12 cellular contexts compared by ENCODE assay signal in the genomic region with DNA sequence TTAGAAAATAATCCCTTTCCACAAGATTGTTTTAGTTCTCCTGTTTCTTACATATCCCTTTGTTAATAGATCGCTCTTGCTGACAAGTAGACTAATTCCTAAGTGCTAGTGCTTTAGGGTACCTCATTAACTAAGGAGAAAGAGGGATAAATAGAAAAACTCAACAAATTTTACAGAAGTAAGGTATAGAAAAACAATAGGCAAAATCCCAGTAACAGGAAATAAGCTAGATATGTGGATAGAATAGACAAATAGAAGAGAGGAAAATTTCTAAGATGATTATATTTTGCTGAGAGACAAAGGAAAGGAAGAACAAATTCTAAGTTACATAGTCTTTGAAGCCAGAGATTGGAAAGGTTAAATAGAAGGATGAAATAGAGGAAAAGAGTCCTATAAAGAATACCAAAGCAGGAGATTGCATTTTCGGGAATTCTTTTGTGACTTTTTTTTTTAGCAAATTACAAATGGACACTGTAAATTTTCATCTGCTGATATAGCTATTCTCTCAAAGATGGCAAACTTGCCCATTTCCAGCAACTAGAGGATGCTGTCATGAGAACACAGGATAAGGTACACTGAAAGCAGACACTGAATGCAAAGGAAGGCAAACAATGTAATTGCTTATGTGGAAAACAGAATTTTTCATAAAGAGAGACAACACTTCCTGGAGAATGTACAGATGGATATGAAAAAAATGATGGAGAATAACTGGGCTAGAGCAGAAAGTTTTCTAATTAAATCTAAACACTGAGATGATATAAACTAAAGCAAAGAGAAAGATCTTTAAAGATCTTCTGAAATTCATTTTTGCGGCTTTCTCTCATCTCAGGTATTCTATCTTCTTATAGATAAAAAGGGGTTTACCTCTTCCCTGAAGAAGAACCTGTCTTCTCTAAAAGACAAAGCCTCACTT. TPM values are rescaled to one million over a fixed set of nuclear protein-coding genes. Genes with fewer than 3 reads are reported as not detected.
DNase-seq lines count a peak whose midpoint lies in the region; ATAC-seq lines count a peak whose summit lies in the region.
"Had no signal": no experiment of that assay in that cellular context is flagged by ENCODE, and none has a peak within 500 bp of the region (broad histone marks: within the 10 kb centered on the region; RNA-seq: fewer than 3 reads in every experiment).

No MANE protein-coding gene starts in this region.

- H3K4me3 ChIP-seq in mononuclear cell (ENCODE audit: low read length) (peak overlapping the region; percentile 46), urinary bladder (ENCODE audit: low read depth, low read length) (peak overlapping the region; percentile 35)
- H3K4me3 ChIP-seq: cardiac muscle cell had no signal

- WGBS in urinary bladder = 81% methylated on average over 3 of the region's 3 CpGs

- intact Hi-C loops in activated CD4-positive, alpha-beta memory T cell treated with anti-CD3 and anti-CD28 coated beads for 36 hours (cut with micrococcal nuclease) = loop anchor here (1.0 to 10.0 kb wide), 5 partner anchors 8 to 855 kb away; a partner anchor contains a TSS

- H3K27me3 Mint-ChIP-seq in activated naive CD4-positive, alpha-beta T cell treated with anti-CD3 and anti-CD28 coated beads, Interleukin-2, amount 50 U/mL, for 24 hours = no peaks in the 10 kb centered on the region
- H3K27me3 Mint-ChIP-seq in activated CD4-positive, alpha-beta memory T cell treated with anti-CD3 and anti-CD28 coated beads for 36 hours = peaks cover 2% of the 10 kb centered on the region

- H3K4me1 ChIP-seq in mononuclear cell (ENCODE audit: insufficient read depth, low read length) (peaks cover 40% of the 10 kb centered on the region), urinary bladder (ENCODE audit: insufficient read depth) (no peaks in the 10 kb centered on the region)
- H3K4me1 ChIP-seq: sigmoid colon had no signal

- no peaks in the 10 kb centered on the region for H3K9me3 Mint-ChIP-seq in activated naive CD4-positive, alpha-beta T cell treated with anti-CD3 and anti-CD28 coated beads, Interleukin-2, amount 50 U/mL, for 24 hours
- no peaks in the 10 kb centered on the region for H3K9me3 Mint-ChIP-seq in activated CD4-positive, alpha-beta memory T cell treated with anti-CD3 and anti-CD28 coated beads for 36 hours

- no peak for ATAC-seq in GM21367 (IDR thresholded peaks at IDR 0.05; ENCODE audit: unreplicated experiment)

- CTCF ChIA-PET in activated CD4-positive, alpha-beta memory T cell treated with anti-CD3 and anti-CD28 coated beads for 36 hours (lab: Charles Lee) = interaction anchor here (0.6 to 3.8 kb wide), 6 partner anchors 9 to 111 kb away, joined by 3 to 74 read pairs (median 7); a partner anchor contains a TSS

- H3K4me3 Mint-ChIP-seq in activated naive CD4-positive, alpha-beta T cell treated with anti-CD3 and anti-CD28 coated beads, Interleukin-2, amount 50 U/mL, for 24 hours = peak overlapping the region; percentile 100
- H3K4me3 Mint-ChIP-seq in activated CD4-positive, alpha-beta memory T cell treated with anti-CD3 and anti-CD28 coated beads for 36 hours = peak overlapping the region; percentile 100

- H3K27me3 ChIP-seq in mononuclear cell (ENCODE audit: insufficient read depth, low read length) = no peaks in the 10 kb centered on the region
- H3K27me3 ChIP-seq: cardiac muscle cell, sigmoid colon had no signal

- no peaks in the 10 kb centered on the region for H3K36me3 ChIP-seq in urinary bladder (ENCODE audit: insufficient read depth)
- H3K36me3 ChIP-seq: cardiac muscle cell, sigmoid colon had no signal

- DNase-seq in activated naive CD4-positive, alpha-beta T cell treated with anti-CD3 and anti-CD28 coated beads, Interleukin-2, amount 50 U/mL, for 16 hours = no peak
- DNase-seq in activated CD4-positive, alpha-beta memory T cell treated with anti-CD3 and anti-CD28 coated beads for 36 hours = no peak
- DNase-seq in RKO (ENCODE audit: low spot score) = no peak
- no peak for DNase-seq in NOMO-1 (lab: John Stamatoyannopoulos, UW; ENCODE audit: unreplicated experiment in 2 of 2)
- DNase-seq: sigmoid colon had no signal

- no peaks in the 10 kb centered on the region for H3K9me3 ChIP-seq in mononuclear cell (ENCODE audit: low read depth, low read length)
- H3K9me3 ChIP-seq: sigmoid colon had no signal

- peak overlapping the region; percentile 100 for H3K27ac Mint-ChIP-seq in activated naive CD4-positive, alpha-beta T cell treated with anti-CD3 and anti-CD28 coated beads, Interleukin-2, amount 50 U/mL, for 24 hours
- H3K27ac Mint-ChIP-seq in activated CD4-positive, alpha-beta memory T cell treated with anti-CD3 and anti-CD28 coated beads for 36 hours = peak overlapping the region; percentile 99

- H3K27ac ChIP-seq in urinary bladder (ENCODE audit: low read depth) = peak overlapping the region; percentile 23
- H3K27ac ChIP-seq: cardiac muscle cell, RWPE1 had no signal

- POLR2A ChIA-PET in activated CD4-positive, alpha-beta memory T cell treated with anti-CD3 and anti-CD28 coated beads for 36 hours (lab: Charles Lee) = interaction anchor here (0.5 to 13.1 kb wide), 16 partner anchors 9 to 452 kb away, joined by 3 to 277 read pairs (median 28); a partner anchor contains a TSS

- peaks cover 43% of the 10 kb centered on the region for H3K36me3 Mint-ChIP-seq in activated naive CD4-positive, alpha-beta T cell treated with anti-CD3 and anti-CD28 coated beads, Interleukin-2, amount 50 U/mL, for 24 hours
- peaks cover 57% of the 10 kb centered on the region for H3K36me3 Mint-ChIP-seq in activated CD4-positive, alpha-beta memory T cell treated with anti-CD3 and anti-CD28 coated beads for 36 hours

- peaks cover 32% of the 10 kb centered on the region for H3K4me1 Mint-ChIP-seq in activated naive CD4-positive, alpha-beta T cell treated with anti-CD3 and anti-CD28 coated beads, Interleukin-2, amount 50 U/mL, for 24 hours
- H3K4me1 Mint-ChIP-seq in activated CD4-positive, alpha-beta memory T cell treated with anti-CD3 and anti-CD28 coated beads for 36 hours (ENCODE audit: low read depth) = peaks cover 52% of the 10 kb centered on the region

RNA-seq across cellular contexts. Expression of a gene that starts 0.8 kb away (rescaled TPM):
- 100 to 1,000 TPM; 118 to 120 TPM for total RNA-seq in activated CD4-positive, alpha-beta memory T cell treated with anti-CD3 and anti-CD28 coated beads for 36 hours
- total RNA-seq in mononuclear cell = 2,627 TPM
- 13.7 TPM for total RNA-seq in urinary bladder
- polyA plus RNA-seq in urinary bladder = 7.4 TPM
- total RNA-seq: cardiac muscle cell had no signal
- polyA plus RNA-seq: AG04450, cardiac muscle cell had no signal

RNA-seq across cellular contexts. Expression of a gene that starts 27.0 kb away (rescaled TPM):
- total RNA-seq in activated CD4-positive, alpha-beta memory T cell treated with anti-CD3 and anti-CD28 coated beads for 36 hours = 1 to 10 TPM; 6.5 to 7.4 TPM
- total RNA-seq in mononuclear cell (4.4 TPM), urinary bladder (not detected)
- polyA plus RNA-seq in urinary bladder = 0.37 TPM
- total RNA-seq: cardiac muscle cell, sigmoid colon had no signal
- polyA plus RNA-seq: AG04450, cardiac muscle cell had no signal

Comparison
In these comparisons a context has a peak if more than half of its experiments do, and no peak if none do; other contexts are left out.
1. RNA of a gene that starts 0.8 kb away (total RNA-seq): 2,627 TPM in mononuclear cell (single experiment); 118 to 120 TPM in activated CD4-positive, alpha-beta memory T cell treated with anti-CD3 and anti-CD28 coated beads for 36 hours and 13.7 TPM in urinary bladder (single experiment); every median in the first group is over 10 times any median in the second.